Comparison of ENCODE assay signal across 33 cellular contexts in genomic region chr2:133720429-133720828, GRCh38.
"Had no signal": no experiment of that assay in that cellular context is flagged by ENCODE, and none has a peak within 500 bp of the region (broad histone marks: within the 10 kb centered on the region; RNA-seq: fewer than 3 reads in every experiment).

No MANE protein-coding gene starts in this region.

- H3K4me3 ChIP-seq: MG63 had no signal

- H3K9ac ChIP-seq: KMS-11 had no signal

- H3K27me3 ChIP-seq: MG63 had no signal

- DNase-seq: Karpas-422, Kasumi-1, MG63, MM.1S, MV-4-11, NCI-H1048, NCI-H1092, NCI-H1092 treated with DMSO at 0.1 percent for 48 hours, NCI-H1105, NCI-H1105 treated with DMSO at 0.1 percent for 48 hours, NCI-H1417, NCI-H1417 treated with DMSO at 0.1 percent for 48 hours, NCI-H1436, NCI-H1436 treated with DMSO at 0.1 percent for 48 hours, NCI-H146, NCI-H1694, NCI-H1694 treated with DMSO at 0.1 percent for 48 hours, NCI-H187, NCI-H187 treated with DMSO at 0.1 percent for 48 hours, NCI-H1930, NCI-H2029, NCI-H2029 treated with DMSO at 0.1 percent for 48 hours, NCI-H2081, NCI-H2081 treated with DMSO at 0.1 percent for 48 hours, NCI-H2107, NCI-H2171, NCI-H2171 treated with DMSO at 0.1 percent for 48 hours, NCI-H2227 treated with DMSO at 0.1 percent for 48 hours, NCI-H345, NCI-H446, NCI-H446 treated with DMSO at 0.1 percent for 48 hours, NCI-H510A had no signal

- H3K36me3 ChIP-seq: MG63 had no signal

- H3K9me3 ChIP-seq: MG63 had no signal

- H3K4me2 ChIP-seq: KMS-11 had no signal

- H3K27ac ChIP-seq: KMS-11 had no signal
